In the genomic region with DNA sequence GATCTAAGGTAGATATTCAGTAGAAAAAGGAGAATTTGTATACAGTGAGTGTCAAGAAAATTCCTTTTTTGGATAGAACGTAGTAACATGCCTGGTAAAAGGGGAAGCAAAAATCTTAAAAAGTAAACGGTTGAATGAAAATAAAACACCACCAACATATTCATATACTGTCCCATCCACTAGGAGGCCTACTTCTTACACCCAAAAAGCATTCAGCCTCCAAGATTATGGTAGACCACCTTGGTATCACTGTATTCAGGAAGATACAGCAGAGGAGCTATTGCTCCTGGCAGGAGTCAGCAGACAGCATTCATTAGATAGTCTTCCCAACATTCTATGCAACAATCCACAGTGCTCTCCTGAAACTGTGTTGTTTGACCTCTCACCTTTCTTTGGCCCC, we compare ENCODE assay signal across 22 cellular contexts.
DNase-seq lines count a peak whose midpoint lies in the region; ATAC-seq, FAIRE-seq and TF ChIP-seq lines count a peak whose summit lies in the region.
"Had no signal": no experiment of that assay in that cellular context is flagged by ENCODE, and none has a peak within 500 bp of the region (broad histone marks: within the 10 kb centered on the region; RNA-seq: fewer than 3 reads in every experiment).

No MANE protein-coding gene starts in this region.

- no peak for TF ChIP-seq EP300 in SK-N-SH (IDR thresholded peaks at IDR 0.05; ENCODE audit: borderline replicate concordance in 1 of 2, low read depth in 1 of 2, low read length in 1 of 2)

- H3K4me2 ChIP-seq in SK-N-SH, result no peak overlapping the region

- no peaks in the 10 kb centered on the region for H4K20me1 ChIP-seq in SK-N-SH (ENCODE audit: insufficient read depth)

- no peaks in the 10 kb centered on the region for H3K79me2 ChIP-seq in SK-N-SH (ENCODE audit: insufficient read depth)

- CTCF ChIA-PET in SK-N-SH (lab: Yijun Ruan, JAX), result no interaction called here
- CTCF ChIA-PET in WTC11 (lab: Charles Lee), result interaction anchor here (0.6 to 1.1 kb wide), 4 partner anchors 17 to 120 kb away, joined by 3 to 4 read pairs (median 3); no protein-coding TSS in a partner anchor

- TF ChIP-seq RAD21 in SK-N-SH (IDR thresholded peaks at IDR 0.05; ENCODE audit: low read length), result no peak

- peaks cover 20% of the 10 kb centered on the region for H3K4me1 Mint-ChIP-seq in WTC11

- WGBS in SK-N-SH (ENCODE audit: low lambda C conversion rate), result 31% methylated on average over 2 of the region's 2 CpGs
- 49% methylated on average over 2 of the region's 2 CpGs for WGBS in right lobe of liver (ENCODE audit: insufficient coverage, low coverage, low lambda C conversion rate, missing lambda C conversion rate)

- DNase-seq in SK-N-SH (no peak), WTC11 (ENCODE audit: low spot score) (no peak), iPS-NIHi7 (ENCODE audit: extremely low spot score) (peak; percentile 18), SW 1271 (lab: John Stamatoyannopoulos, UW) (no peak), erythroblast (lab: John Stamatoyannopoulos, UW) (no peak), H54 (ENCODE audit: insufficient read length, low spot score) (no peak), right lobe of liver (no peak)
- DNase-seq: 8988T; CD4-positive, alpha-beta T cell; DMS153; EL; GOT3; KBM-7; NCI-H1417; NCI-H187 treated with DMSO at 0.1 percent for 48 hours; NCI-H2227 treated with DMSO at 0.1 percent for 48 hours; NCI-H510A treated with DMSO at 0.1 percent for 48 hours; NCI-H774 had no signal

- POLR2A ChIA-PET in SK-N-SH (lab: Yijun Ruan, JAX), result no interaction called here
- POLR2A ChIA-PET in WTC11 (lab: Charles Lee), result no interaction called here

- no peaks in the 10 kb centered on the region for H3K9me3 Mint-ChIP-seq in WTC11
- H3K9me3 Mint-ChIP-seq: CD4-positive, alpha-beta T cell had no signal

- H3F3A ChIP-seq in SK-N-SH (replicated peaks; ENCODE audit: insufficient read depth), result no peaks in the 10 kb centered on the region

- H3K4me1 ChIP-seq in SK-N-SH (ENCODE audit: control insufficient read depth in 1 of 2, insufficient read depth in 2 of 2, low read depth in 1 of 2, low read length in 1 of 2) (no peaks in the 10 kb centered on the region; a peak in 1 of 4 replicates), right lobe of liver (no peaks in the 10 kb centered on the region)

- H3K27ac ChIP-seq in SK-N-SH (ENCODE audit: low read depth in 2 of 2, low read length in 1 of 2) (no peak overlapping the region), right lobe of liver (no peak overlapping the region)

- no peaks in the 10 kb centered on the region for H3K9me3 ChIP-seq in SK-N-SH
- H3K9me3 ChIP-seq in right lobe of liver, result no peaks in the 10 kb centered on the region

- no peak overlapping the region for H3K4me3 ChIP-seq in SK-N-SH (ENCODE audit: low read depth in 2 of 2, low read length in 1 of 2)
- no peak overlapping the region for H3K4me3 ChIP-seq in right lobe of liver
- H3K4me3 ChIP-seq: GM12878 had no signal

- no peak for ATAC-seq in SK-N-SH treated with all-trans-retinoic acid at 6 μM for 48 hours
- peak; percentile 36 for ATAC-seq in WTC11
- no peak for ATAC-seq in right lobe of liver
- ATAC-seq: GM12878, HepG2 had no signal

- no peaks in the 10 kb centered on the region for H3K36me3 ChIP-seq in SK-N-SH (replicated peaks in 1 of 2; ENCODE audit: control insufficient read depth in 1 of 2, insufficient read depth in 2 of 2, low read length in 1 of 2)
- no peaks in the 10 kb centered on the region for H3K36me3 ChIP-seq in right lobe of liver

- H3K27me3 Mint-ChIP-seq in WTC11 (ENCODE audit: low read depth), result no peaks in the 10 kb centered on the region
- H3K27me3 Mint-ChIP-seq: CD4-positive, alpha-beta T cell had no signal

- no peak overlapping the region for H2AFZ ChIP-seq in SK-N-SH (ENCODE audit: low read depth)

- no peak overlapping the region for H3K9ac ChIP-seq in SK-N-SH

- no peak for FAIRE-seq in H54 (lab: Jason Lieb, UNC)
- FAIRE-seq: GM12878, GM19239, HepG2 had no signal

- intact Hi-C loops in right lobe of liver (cut with DNase I), result no loop called here

- H3K36me3 Mint-ChIP-seq in WTC11, result no peaks in the 10 kb centered on the region

- H3K27me3 ChIP-seq in SK-N-SH (ENCODE audit: insufficient read depth) (no peaks in the 10 kb centered on the region), right lobe of liver (no peaks in the 10 kb centered on the region)

- H3K4me3 Mint-ChIP-seq in WTC11, result no peak overlapping the region
- H3K4me3 Mint-ChIP-seq: CD4-positive, alpha-beta T cell had no signal

- H3K27ac Mint-ChIP-seq in WTC11, result no peak overlapping the region
- H3K27ac Mint-ChIP-seq: CD4-positive, alpha-beta T cell had no signal

- TF ChIP-seq CTCF in SK-N-SH (IDR thresholded peaks at IDR 0.05) (peak; percentile 30; the same call in 1 of the 2 replicates), WTC11 (IDR thresholded peaks at IDR 0.05) (no peak), right lobe of liver (IDR thresholded peaks at IDR 0.05) (no peak)

- TF ChIP-seq POLR2A in erythroblast (IDR thresholded peaks at IDR 0.05; ENCODE audit: low read length), result no peak
- no peak for TF ChIP-seq POLR2A in H54 (IDR thresholded peaks at IDR 0.05; ENCODE audit: low read depth, low read length)
- no peak for TF ChIP-seq POLR2A in right lobe of liver (IDR thresholded peaks at IDR 0.05)

- no peaks in the 10 kb centered on the region for H3K9me2 ChIP-seq in SK-N-SH

TF ChIP-seq in SK-N-SH, 30 proteins besides CTCF, POLR2A, EP300 and RAD21 (continues in another document):
- TF ChIP-seq NFIC (IDR thresholded peaks at IDR 0.05; ENCODE audit: borderline replicate concordance) (no peak), GABPA (IDR thresholded peaks at IDR 0.05; ENCODE audit: low read depth) (no peak), FOXJ3 (CRISPR knock-in tag; IDR thresholded peaks at IDR 0.05) (no peak), FOXM1 (IDR thresholded peaks at IDR 0.05; ENCODE audit: low read depth) (no peak), NRF1 (IDR thresholded peaks at IDR 0.05; ENCODE audit: low read depth, low read length) (no peak), JUND (IDR thresholded peaks at IDR 0.05) (no peak)

TF ChIP-seq in SK-N-SH treated with all-trans-retinoic acid at 6 μM for 48 hours, 23 proteins besides CTCF, POLR2A, EP300 and RAD21 (continues in another document):
- TF ChIP-seq ISL1 (CRISPR knock-in tag; IDR thresholded peaks at IDR 0.05), result no peak
- TF ChIP-seq TCF4 (CRISPR knock-in tag; IDR thresholded peaks at IDR 0.05; ENCODE audit: borderline replicate concordance), result no peak
- no peak for TF ChIP-seq ARNTL (CRISPR knock-in tag; IDR thresholded peaks at IDR 0.05; ENCODE audit: borderline replicate concordance, low read depth)
- TF ChIP-seq CSDC2 (CRISPR knock-in tag; IDR thresholded peaks at IDR 0.05), result no peak
- no peak for TF ChIP-seq PPARA (CRISPR knock-in tag; IDR thresholded peaks at IDR 0.05; ENCODE audit: borderline replicate concordance)
- TF ChIP-seq GLIS3 (CRISPR knock-in tag; IDR thresholded peaks at IDR 0.05), result no peak

TF ChIP-seq in WTC11, 78 proteins besides CTCF, POLR2A, EP300 and RAD21:
- TF ChIP-seq, protein P1, sequence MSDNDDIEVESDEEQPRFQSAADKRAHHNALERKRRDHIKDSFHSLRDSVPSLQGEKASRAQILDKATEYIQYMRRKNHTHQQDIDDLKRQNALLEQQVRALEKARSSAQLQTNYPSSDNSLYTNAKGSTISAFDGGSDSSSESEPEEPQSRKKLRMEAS (CRISPR knock-in tag; IDR thresholded peaks at IDR 0.05), result no peak
- TF ChIP-seq, protein P2, sequence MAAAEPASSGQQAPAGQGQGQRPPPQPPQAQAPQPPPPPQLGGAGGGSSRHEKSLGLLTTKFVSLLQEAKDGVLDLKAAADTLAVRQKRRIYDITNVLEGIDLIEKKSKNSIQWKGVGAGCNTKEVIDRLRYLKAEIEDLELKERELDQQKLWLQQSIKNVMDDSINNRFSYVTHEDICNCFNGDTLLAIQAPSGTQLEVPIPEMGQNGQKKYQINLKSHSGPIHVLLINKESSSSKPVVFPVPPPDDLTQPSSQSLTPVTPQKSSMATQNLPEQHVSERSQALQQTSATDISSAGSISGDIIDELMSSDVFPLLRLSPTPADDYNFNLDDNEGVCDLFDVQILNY (CRISPR knock-in tag; IDR thresholded peaks at IDR 0.05), result no peak
- no peak for TF ChIP-seq JAZF1 (CRISPR knock-in tag; IDR thresholded peaks at IDR 0.05)
- no peak for TF ChIP-seq ZNF416 (CRISPR knock-in tag; IDR thresholded peaks at IDR 0.05)
- no peak for TF ChIP-seq ZNF317 (CRISPR knock-in tag; IDR thresholded peaks at IDR 0.05; ENCODE audit: borderline replicate concordance, low read depth)
- no peak for TF ChIP-seq CREM (CRISPR knock-in tag; IDR thresholded peaks at IDR 0.05)
- TF ChIP-seq NFYB (CRISPR knock-in tag; conservative IDR thresholded peaks at IDR 0.05; ENCODE audit: low read depth), result no peak
- TF ChIP-seq, protein P3, sequence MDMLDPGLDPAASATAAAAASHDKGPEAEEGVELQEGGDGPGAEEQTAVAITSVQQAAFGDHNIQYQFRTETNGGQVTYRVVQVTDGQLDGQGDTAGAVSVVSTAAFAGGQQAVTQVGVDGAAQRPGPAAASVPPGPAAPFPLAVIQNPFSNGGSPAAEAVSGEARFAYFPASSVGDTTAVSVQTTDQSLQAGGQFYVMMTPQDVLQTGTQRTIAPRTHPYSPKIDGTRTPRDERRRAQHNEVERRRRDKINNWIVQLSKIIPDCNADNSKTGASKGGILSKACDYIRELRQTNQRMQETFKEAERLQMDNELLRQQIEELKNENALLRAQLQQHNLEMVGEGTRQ (CRISPR knock-in tag; IDR thresholded peaks at IDR 0.05), result no peak
- no peak for TF ChIP-seq ATF1 (CRISPR knock-in tag; IDR thresholded peaks at IDR 0.05)
- TF ChIP-seq, protein P4, sequence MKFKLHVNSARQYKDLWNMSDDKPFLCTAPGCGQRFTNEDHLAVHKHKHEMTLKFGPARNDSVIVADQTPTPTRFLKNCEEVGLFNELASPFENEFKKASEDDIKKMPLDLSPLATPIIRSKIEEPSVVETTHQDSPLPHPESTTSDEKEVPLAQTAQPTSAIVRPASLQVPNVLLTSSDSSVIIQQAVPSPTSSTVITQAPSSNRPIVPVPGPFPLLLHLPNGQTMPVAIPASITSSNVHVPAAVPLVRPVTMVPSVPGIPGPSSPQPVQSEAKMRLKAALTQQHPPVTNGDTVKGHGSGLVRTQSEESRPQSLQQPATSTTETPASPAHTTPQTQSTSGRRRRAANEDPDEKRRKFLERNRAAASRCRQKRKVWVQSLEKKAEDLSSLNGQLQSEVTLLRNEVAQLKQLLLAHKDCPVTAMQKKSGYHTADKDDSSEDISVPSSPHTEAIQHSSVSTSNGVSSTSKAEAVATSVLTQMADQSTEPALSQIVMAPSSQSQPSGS (CRISPR knock-in tag; IDR thresholded peaks at IDR 0.05; ENCODE audit: borderline replicate concordance, low read depth), result no peak
- TF ChIP-seq, protein P5, sequence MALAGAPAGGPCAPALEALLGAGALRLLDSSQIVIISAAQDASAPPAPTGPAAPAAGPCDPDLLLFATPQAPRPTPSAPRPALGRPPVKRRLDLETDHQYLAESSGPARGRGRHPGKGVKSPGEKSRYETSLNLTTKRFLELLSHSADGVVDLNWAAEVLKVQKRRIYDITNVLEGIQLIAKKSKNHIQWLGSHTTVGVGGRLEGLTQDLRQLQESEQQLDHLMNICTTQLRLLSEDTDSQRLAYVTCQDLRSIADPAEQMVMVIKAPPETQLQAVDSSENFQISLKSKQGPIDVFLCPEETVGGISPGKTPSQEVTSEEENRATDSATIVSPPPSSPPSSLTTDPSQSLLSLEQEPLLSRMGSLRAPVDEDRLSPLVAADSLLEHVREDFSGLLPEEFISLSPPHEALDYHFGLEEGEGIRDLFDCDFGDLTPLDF (CRISPR knock-in tag; IDR thresholded peaks at IDR 0.05), result no peak
